9 cellular contexts compared by ENCODE assay signal in the genomic region with DNA sequence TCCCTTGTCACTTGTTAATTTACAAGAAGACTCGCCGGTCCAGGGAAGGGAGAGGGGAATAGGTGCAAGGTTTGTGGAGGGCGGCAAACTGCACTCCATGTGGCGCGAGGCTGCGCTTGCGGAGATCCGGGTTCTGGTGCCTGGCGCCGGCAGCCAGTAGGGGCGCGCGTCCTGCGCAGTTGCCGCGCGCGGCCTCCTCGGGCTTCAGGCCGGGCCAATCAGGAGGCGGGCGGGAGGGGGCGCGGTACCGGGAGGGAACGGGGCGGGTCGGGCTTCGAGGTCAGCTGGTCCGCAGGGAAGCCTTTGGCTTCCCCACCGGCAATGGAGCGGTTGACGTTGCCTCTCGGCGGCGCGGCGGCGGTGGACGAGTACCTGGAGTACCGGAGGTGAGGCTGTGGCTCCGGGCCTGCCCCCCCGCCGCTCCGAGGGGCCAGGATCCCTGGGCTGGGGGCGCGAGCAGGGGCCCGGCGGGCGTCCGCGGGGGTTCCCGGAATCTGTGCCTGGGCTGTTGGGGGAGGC. TPM values are rescaled to one million over a fixed set of nuclear protein-coding genes. Genes with fewer than 3 reads are reported as not detected.
DNase-seq lines count a peak whose midpoint lies in the region; ATAC-seq and TF ChIP-seq lines count a peak whose summit lies in the region.
"Had no signal": no experiment of that assay in that cellular context is flagged by ENCODE, and none has a peak within 500 bp of the region (broad histone marks: within the 10 kb centered on the region; RNA-seq: fewer than 3 reads in every experiment).

A gene with protein sequence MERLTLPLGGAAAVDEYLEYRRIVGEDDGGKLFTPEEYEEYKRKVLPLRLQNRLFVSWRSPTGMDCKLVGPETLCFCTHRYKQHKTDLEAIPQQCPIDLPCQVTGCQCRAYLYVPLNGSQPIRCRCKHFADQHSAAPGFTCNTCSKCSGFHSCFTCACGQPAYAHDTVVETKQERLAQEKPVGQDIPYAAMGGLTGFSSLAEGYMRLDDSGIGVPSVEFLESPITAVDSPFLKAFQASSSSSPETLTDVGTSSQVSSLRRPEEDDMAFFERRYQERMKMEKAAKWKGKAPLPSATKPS (plus strand): TSS at position 302 of the 519 bp plus-strand sequence. CDS start 20 bp downstream, at position 322.

- DNase-seq in AG09309 (ENCODE audit: low read depth) (no peak), NCI-H345 treated with DMSO at 0.1 percent for 48 hours (lab: John Stamatoyannopoulos, UW; ENCODE audit: unreplicated experiment) (peak; percentile 85), endothelial cell (ENCODE audit: low spot score) (peak; percentile 92)
- DNase-seq in activated CD8-positive, alpha-beta memory T cell treated with anti-CD3 and anti-CD28 coated beads for 48 hours (ENCODE audit: low read depth in 2 of 3, low spot score in 2 of 3), result peak; percentile 57 to 73 (median 62)
- peak; percentile 60 to 66 for DNase-seq in stimulated activated CD8-positive, alpha-beta memory T cell treated with anti-CD3 and anti-CD28 coated beads, Interleukin-2, amount 100 ng/mL, for 1 hour (ENCODE audit: low read depth in 2 of 2)

- peak; percentile 99 for ATAC-seq in GM18909 (IDR thresholded peaks at IDR 0.05; ENCODE audit: poor library complexity, unreplicated experiment)
- peak; percentile 93 for ATAC-seq in HG03159 (IDR thresholded peaks at IDR 0.05; ENCODE audit: unreplicated experiment)

- H3K27me3 Mint-ChIP-seq in endothelial cell (ENCODE audit: unreplicated experiment), result peaks cover 4% of the 10 kb centered on the region

- peak within 1 kb of the TSS; percentile 82 for H3K27ac Mint-ChIP-seq in endothelial cell (ENCODE audit: unreplicated experiment)

- H3K4me3 ChIP-seq in AG09309 (ENCODE audit: control insufficient read depth, low read depth, low read length) (peak within 1 kb of the TSS; percentile 39), mononuclear cell (ENCODE audit: low read length) (peak within 1 kb of the TSS; percentile 70)

- H3K4me3 Mint-ChIP-seq in endothelial cell (ENCODE audit: unreplicated experiment), result peak within 1 kb of the TSS; percentile 94

- no peaks in the 10 kb centered on the region for H3K36me3 Mint-ChIP-seq in endothelial cell (ENCODE audit: low read depth, unreplicated experiment)

- no peaks in the 10 kb centered on the region for H3K27me3 ChIP-seq in mononuclear cell (ENCODE audit: insufficient read depth, low read length)

- peaks cover 2% of the 10 kb centered on the region for H3K4me1 Mint-ChIP-seq in endothelial cell (ENCODE audit: unreplicated experiment)

- peaks cover 7% of the 10 kb centered on the region for H3K4me1 ChIP-seq in mononuclear cell (ENCODE audit: insufficient read depth, low read length)

- TF ChIP-seq CTCF in AG09309 (IDR thresholded peaks at IDR 0.05; ENCODE audit: control insufficient read depth, insufficient read depth, low read depth, low read length, missing control alignments) (peak; percentile 55), endothelial cell (IDR thresholded peaks at IDR 0.05; ENCODE audit: unreplicated experiment) (peak; percentile 65)

- H3K9me3 ChIP-seq in mononuclear cell (ENCODE audit: low read depth, low read length), result no peaks in the 10 kb centered on the region

- no peaks in the 10 kb centered on the region for H3K9me3 Mint-ChIP-seq in endothelial cell (ENCODE audit: unreplicated experiment)

RNA-seq across cellular contexts. Expression of the gene that starts here (rescaled TPM):
- total RNA-seq in endothelial cell (ENCODE audit: unreplicated experiment) (7.3 TPM), mononuclear cell (4.4 TPM)
- total RNA-seq: HT1080 had no signal
